In the genomic region with DNA sequence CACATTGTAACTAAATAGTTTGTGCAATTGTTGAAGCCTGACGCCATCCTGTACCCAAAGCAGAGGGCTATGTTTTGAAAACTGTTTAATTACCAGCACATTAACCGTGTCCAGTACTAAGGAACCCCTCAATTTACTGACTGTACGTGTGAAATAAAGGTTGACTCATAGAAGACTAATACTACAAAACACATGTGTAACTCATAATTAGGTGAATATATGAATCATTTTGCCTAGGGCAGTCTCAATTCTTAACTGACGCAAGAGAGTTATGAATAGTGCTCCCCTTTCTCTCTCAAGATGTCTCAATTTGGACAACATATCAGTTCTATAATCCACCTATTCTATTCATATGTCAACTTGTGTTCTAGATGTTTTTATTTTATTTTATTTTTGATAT, we compare ENCODE assay signal across 24 cellular contexts.
"Had no signal": no experiment of that assay in that cellular context is flagged by ENCODE, and none has a peak within 500 bp of the region (broad histone marks: within the 10 kb centered on the region; RNA-seq: fewer than 3 reads in every experiment).

No MANE protein-coding gene starts in this region.

- H3K4me3 ChIP-seq: body of pancreas, gastrocnemius medialis, heart left ventricle, testis, uterus had no signal

- H3K27me3 ChIP-seq: body of pancreas, gastrocnemius medialis, heart left ventricle, testis, uterus had no signal

- ATAC-seq: activated CD8-positive, alpha-beta T cell treated with anti-CD3 and anti-CD28 coated beads, Interleukin-2, amount 10 ng/mL, durations not matched to agents 7 days and 5 days; activated naive CD8-positive, alpha-beta T cell treated with anti-CD3 and anti-CD28 coated beads, Interleukin-2, amount 50 U/mL, for 24 hours; body of pancreas; esophagus mucosa; gastrocnemius medialis; heart left ventricle; left colon; stimulated activated naive B cell treated with anti-CD40 and anti-IgM and Interleukin-4, amounts not matched to agents 10 μg/mL and 1 μg/mL and 100 μg/mL, for 72 hours had no signal

- H3K4me1 ChIP-seq: body of pancreas, gastrocnemius medialis, heart left ventricle, testis, uterus had no signal

- H3K27ac ChIP-seq: body of pancreas, gastrocnemius medialis, heart left ventricle, testis, uterus, WERI-Rb-1 had no signal

- H3K36me3 ChIP-seq: gastrocnemius medialis, heart left ventricle, uterus, WERI-Rb-1 had no signal

- DNase-seq: activated CD4-positive, alpha-beta T cell treated with anti-CD3 and anti-CD28 coated beads for 1 hour; activated CD4-positive, alpha-beta T cell treated with anti-CD3 and anti-CD28 coated beads, Interleukin-2, amount 50 U/mL, for 1 hour; activated CD8-positive, alpha-beta T cell treated with anti-CD3 and anti-CD28 coated beads, Interleukin-2, amount 10 ng/mL, durations not matched to agents 7 days and 5 days; activated gamma-delta T cell; activated naive CD4-positive, alpha-beta T cell treated with anti-CD3 and anti-CD28 coated beads, Interleukin-2, amount 50 U/mL, for 16 hours; activated naive CD8-positive, alpha-beta T cell treated with anti-CD3 and anti-CD28 coated beads, Interleukin-2, amount 50 U/mL, for 24 hours; body of pancreas; central memory CD4-positive, alpha-beta T cell; dermis blood vessel endothelial cell; effector CD8-positive, alpha-beta T cell; gastrocnemius medialis; heart left ventricle; left colon; mesendoderm; naive B cell; posterior cingulate gyrus; retina; stimulated activated CD4-positive, alpha-beta T cell treated with anti-CD3 and anti-CD28 coated beads, Interleukin-2, amount 100 ng/mL, for 48 hours; stimulated activated CD8-positive, alpha-beta memory T cell treated with anti-CD3 and anti-CD28 coated beads, Interleukin-4, amount 100 ng/mL, for 48 hours; stimulated activated naive B cell treated with anti-CD40 and anti-IgM and Interleukin-4, amounts not matched to agents 10 μg/mL and 1 μg/mL and 100 μg/mL, for 72 hours; testis; uterus; WERI-Rb-1 had no signal

- H3K9me3 ChIP-seq: body of pancreas, gastrocnemius medialis, heart left ventricle, testis, uterus had no signal
